ENCODE assay signal across 20 cellular contexts in genomic region chr7:71348751-71349415, GRCh38.
DNase-seq lines count a peak whose midpoint lies in the region; ATAC-seq, FAIRE-seq and TF ChIP-seq lines count a peak whose summit lies in the region.
"Had no signal": no experiment of that assay in that cellular context is flagged by ENCODE, and none has a peak within 500 bp of the region (broad histone marks: within the 10 kb centered on the region; RNA-seq: fewer than 3 reads in every experiment).

No MANE protein-coding gene starts in this region.

- POLR2A ChIA-PET in CD4-positive, alpha-beta memory T cell (lab: Charles Lee; ENCODE audit: partially characterized antibody) = no interaction called here

- TF ChIP-seq CTCF in bronchial epithelial cell (IDR thresholded peaks at IDR 0.05; ENCODE audit: insufficient read depth, low read length, severe bottlenecking) (no peak), mesothelial cell of epicardium (IDR thresholded peaks at IDR 0.05; ENCODE audit: unreplicated experiment) (no peak)

- H3K27ac Mint-ChIP-seq in mesothelial cell of epicardium = peak overlapping the region; percentile 83
- H3K27ac Mint-ChIP-seq in CD4-positive, alpha-beta memory T cell = no peak overlapping the region
- H3K27ac Mint-ChIP-seq: activated CD4-positive, alpha-beta memory T cell treated with anti-CD3 and anti-CD28 coated beads for 36 hours; activated naive CD8-positive, alpha-beta T cell treated with anti-CD3 and anti-CD28 coated beads, Interleukin-2, amount 50 U/mL, for 24 hours; activated T-cell treated with anti-CD3 and anti-CD28 coated beads, Interleukin-2, amount 50 U/mL, for 72 hours; CD4-positive, CD25-positive, alpha-beta regulatory T cell; nephron had no signal

- peak overlapping the region; percentile 46 for H3K4me3 Mint-ChIP-seq in mesothelial cell of epicardium
- H3K4me3 Mint-ChIP-seq in CD4-positive, alpha-beta memory T cell = no peak overlapping the region
- H3K4me3 Mint-ChIP-seq: activated CD4-positive, alpha-beta memory T cell treated with anti-CD3 and anti-CD28 coated beads for 36 hours; activated naive CD8-positive, alpha-beta T cell treated with anti-CD3 and anti-CD28 coated beads, Interleukin-2, amount 50 U/mL, for 24 hours; activated T-cell treated with anti-CD3 and anti-CD28 coated beads, Interleukin-2, amount 50 U/mL, for 72 hours; CD4-positive, CD25-positive, alpha-beta regulatory T cell; central memory CD8-positive, alpha-beta T cell had no signal

- ATAC-seq in HG02763 (IDR thresholded peaks at IDR 0.05; ENCODE audit: unreplicated experiment) = no peak
- ATAC-seq: activated naive CD8-positive, alpha-beta T cell treated with anti-CD3 and anti-CD28 coated beads, Interleukin-2, amount 50 U/mL, for 24 hours; activated T-cell treated with anti-CD3 and anti-CD28 coated beads, Interleukin-2, amount 50 U/mL, for 72 hours had no signal

- peak; percentile 11 for DNase-seq in Ammon's horn (ENCODE audit: low spot score)
- peak; percentile 30 for DNase-seq in bronchial epithelial cell (ENCODE audit: low read depth)
- DNase-seq in mesothelial cell of epicardium (ENCODE audit: low spot score in 2 of 2, unreplicated experiment in 2 of 2) = no peak
- no peak for DNase-seq in HPDE6-E6E7 (ENCODE audit: extremely low spot score)
- no peak for DNase-seq in CD4-positive, alpha-beta memory T cell
- no peak for DNase-seq in NCI-H2227 (lab: John Stamatoyannopoulos, UW; ENCODE audit: unreplicated experiment)
- DNase-seq: ACHN; activated CD4-positive, alpha-beta memory T cell treated with anti-CD3 and anti-CD28 coated beads for 36 hours; activated naive CD8-positive, alpha-beta T cell treated with anti-CD3 and anti-CD28 coated beads, Interleukin-2, amount 50 U/mL, for 24 hours; activated T-cell treated with anti-CD3 and anti-CD28 coated beads, Interleukin-2, amount 50 U/mL, for 72 hours; CD4-positive, CD25-positive, alpha-beta regulatory T cell; NCI-H2029; NK-92 treated with Interleukin-12 subunit alpha and Interleukin-12 subunit beta, amount 100 ng/mL, for 24 hours; retina; stimulated activated CD4-positive, alpha-beta T cell treated with anti-CD3 and anti-CD28 coated beads, Interleukin-1b, Interleukin-23, amount 100 ng/mL, for 48 hours had no signal

- peaks cover 23% of the 10 kb centered on the region for H3K9me3 ChIP-seq in HUES64 (ENCODE audit: insufficient read depth, low read depth, low read length)
- H3K9me3 ChIP-seq in CD4-positive, alpha-beta memory T cell (ENCODE audit: control insufficient read depth in 1 of 2, low read length in 2 of 2) = no peaks in the 10 kb centered on the region

- H3K27me3 ChIP-seq in HUES64 (ENCODE audit: insufficient read depth, low read length) (no peaks in the 10 kb centered on the region), bronchial epithelial cell (ENCODE audit: control insufficient read depth, insufficient read depth, low read length) (no peaks in the 10 kb centered on the region)
- no peaks in the 10 kb centered on the region for H3K27me3 ChIP-seq in CD4-positive, alpha-beta memory T cell (ENCODE audit: insufficient read depth, low read length)

- H3K36me3 Mint-ChIP-seq in mesothelial cell of epicardium = peaks cover 5% of the 10 kb centered on the region
- H3K36me3 Mint-ChIP-seq in CD4-positive, alpha-beta memory T cell = no peaks in the 10 kb centered on the region
- H3K36me3 Mint-ChIP-seq: activated CD4-positive, alpha-beta memory T cell treated with anti-CD3 and anti-CD28 coated beads for 36 hours; CD4-positive, CD25-positive, alpha-beta regulatory T cell had no signal

- WGBS in HUES64 = 76% methylated on average over 11 of the region's 11 CpGs

- H3K36me3 ChIP-seq in HUES64 (ENCODE audit: insufficient read depth, low read length) (0 out of 2 replicates have a peak, but pooled peaks cover under 1% of the 10 kb centered on the region), bronchial epithelial cell (ENCODE audit: control insufficient read depth, insufficient read depth, low read length) (no peaks in the 10 kb centered on the region)
- H3K36me3 ChIP-seq in CD4-positive, alpha-beta memory T cell (ENCODE audit: insufficient read depth, low read length) = no peaks in the 10 kb centered on the region

- intact Hi-C loops in CD4-positive, alpha-beta memory T cell (cut with micrococcal nuclease) = no loop called here

- H3K4me3 ChIP-seq in HUES64 (ENCODE audit: low read length) (no peak overlapping the region), bronchial epithelial cell (ENCODE audit: low read depth, low read length) (no peak overlapping the region)
- H3K4me3 ChIP-seq in CD4-positive, alpha-beta memory T cell (ENCODE audit: low read length in 2 of 2) = no peak overlapping the region

- H3K27ac ChIP-seq in HUES64 (ENCODE audit: low read depth, low read length) = peak overlapping the region; percentile 48
- H3K27ac ChIP-seq in CD4-positive, alpha-beta memory T cell (ENCODE audit: low read depth, low read length) = no peak overlapping the region

- peak; percentile 47 for FAIRE-seq in bronchial epithelial cell (lab: Jason Lieb, UNC)
- FAIRE-seq: frontal cortex had no signal

- peaks cover 4% of the 10 kb centered on the region for H3K27me3 Mint-ChIP-seq in mesothelial cell of epicardium (ENCODE audit: low read depth)
- no peaks in the 10 kb centered on the region for H3K27me3 Mint-ChIP-seq in CD4-positive, alpha-beta memory T cell
- H3K27me3 Mint-ChIP-seq: activated CD4-positive, alpha-beta memory T cell treated with anti-CD3 and anti-CD28 coated beads for 36 hours; activated naive CD8-positive, alpha-beta T cell treated with anti-CD3 and anti-CD28 coated beads, Interleukin-2, amount 50 U/mL, for 24 hours; CD4-positive, CD25-positive, alpha-beta regulatory T cell; central memory CD8-positive, alpha-beta T cell had no signal

- CTCF ChIA-PET in CD4-positive, alpha-beta memory T cell (lab: Charles Lee; ENCODE audit: partially characterized antibody) = interaction anchor here (1.5 kb wide), 2 partner anchors 16 to 24 kb away, joined by 3 read pairs; no protein-coding TSS in a partner anchor

- peaks cover 29% of the 10 kb centered on the region for H3K9me3 Mint-ChIP-seq in mesothelial cell of epicardium
- peaks cover 6 to 42% (median 15%) of the 10 kb centered on the region in 8 donors for H3K9me3 Mint-ChIP-seq in CD4-positive, alpha-beta memory T cell

- peaks cover 31% of the 10 kb centered on the region for H3K4me1 ChIP-seq in HUES64 (ENCODE audit: insufficient read depth, low read length)
- no peaks in the 10 kb centered on the region for H3K4me1 ChIP-seq in CD4-positive, alpha-beta memory T cell (ENCODE audit: insufficient read depth, low read length)

- H3K9ac ChIP-seq in HUES64 (ENCODE audit: low read depth, low read length) = no peak overlapping the region

- H3K4me1 Mint-ChIP-seq in mesothelial cell of epicardium = peaks cover 23% of the 10 kb centered on the region
- H3K4me1 Mint-ChIP-seq in CD4-positive, alpha-beta memory T cell = no peaks in the 10 kb centered on the region
- H3K4me1 Mint-ChIP-seq: activated naive CD8-positive, alpha-beta T cell treated with anti-CD3 and anti-CD28 coated beads, Interleukin-2, amount 50 U/mL, for 24 hours; CD4-positive, CD25-positive, alpha-beta regulatory T cell; central memory CD8-positive, alpha-beta T cell had no signal

Comparison
In these comparisons a context has a peak if more than half of its experiments do, and no peak if none do; other contexts are left out.
1. DNase-seq: peak in Ammon's horn (single experiment) and bronchial epithelial cell (single experiment); none in mesothelial cell of epicardium (0 of 2), HPDE6-E6E7 (single experiment), CD4-positive, alpha-beta memory T cell (0 of 5) and NCI-H2227 (single experiment).